Comparison of ENCODE assay signal across 8 cellular contexts in the genomic region with DNA sequence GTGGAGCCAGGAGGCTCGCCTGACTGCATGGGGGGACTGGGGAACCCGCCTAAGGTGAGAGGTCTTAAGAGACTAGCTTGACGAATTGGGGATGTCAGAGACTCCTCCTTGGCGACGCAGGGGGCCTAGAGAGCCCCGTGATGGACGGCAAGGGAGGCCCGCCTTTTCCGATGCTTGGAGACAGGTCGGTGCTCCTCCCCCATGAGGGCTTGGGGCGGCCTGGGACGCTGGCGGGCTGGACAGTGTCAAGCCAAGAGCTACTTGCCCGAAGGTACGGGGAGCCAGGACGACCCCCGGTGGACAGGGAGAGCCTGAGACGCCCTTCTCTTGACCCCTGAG. TPM values are rescaled to one million over a fixed set of nuclear protein-coding genes. Genes with fewer than 3 reads are reported as not detected.
DNase-seq lines count a peak whose midpoint lies in the region; ATAC-seq and TF ChIP-seq lines count a peak whose summit lies in the region.

No MANE protein-coding gene starts in this region.

- peaks cover 41% of the 10 kb centered on the region for H3K4me1 Mint-ChIP-seq in activated T-cell treated with anti-CD3 and anti-CD28 coated beads, Interleukin-2, amount 50 U/mL, for 24 hours (ENCODE audit: low read depth)

- H3K27ac Mint-ChIP-seq in activated T-cell treated with anti-CD3 and anti-CD28 coated beads, Interleukin-2, amount 50 U/mL, for 24 hours = peak overlapping the region; percentile 93

- ATAC-seq in GM21619 (IDR thresholded peaks at IDR 0.05; ENCODE audit: unreplicated experiment) = peak; percentile 28

- H3K4me3 ChIP-seq in Jurkat, Clone E6-1 (ENCODE audit: low read length) = peak overlapping the region; percentile 81
- H3K4me3 ChIP-seq in fibroblast of the aortic adventitia (ENCODE audit: low read depth, low read length) (peak overlapping the region; percentile 94), neutrophil (ENCODE audit: low read depth in 1 of 2, low read length in 1 of 2) (peak overlapping the region; percentile 87 to 90)

- no peaks in the 10 kb centered on the region for H3K27me3 Mint-ChIP-seq in activated T-cell treated with anti-CD3 and anti-CD28 coated beads, Interleukin-2, amount 50 U/mL, for 24 hours

- H3K9me3 ChIP-seq in neutrophil = no peaks in the 10 kb centered on the region

- no peaks in the 10 kb centered on the region for H3K9me3 Mint-ChIP-seq in activated T-cell treated with anti-CD3 and anti-CD28 coated beads, Interleukin-2, amount 50 U/mL, for 24 hours

- peaks cover 27 to 28% of the 10 kb centered on the region in 2 experiments for H3K4me1 ChIP-seq in neutrophil (ENCODE audit: control insufficient read depth in 1 of 2, insufficient read depth in 1 of 2, low read depth in 1 of 2, low read length in 1 of 2)

- peaks cover 4% of the 10 kb centered on the region for H3K36me3 ChIP-seq in neutrophil

- peak overlapping the region; percentile 89 for H3K27ac ChIP-seq in neutrophil

- H3K36me3 Mint-ChIP-seq in activated T-cell treated with anti-CD3 and anti-CD28 coated beads, Interleukin-2, amount 50 U/mL, for 24 hours (ENCODE audit: low read depth) = peaks cover 42% of the 10 kb centered on the region

- no peak for TF ChIP-seq CTCF in fibroblast of the aortic adventitia (IDR thresholded peaks at IDR 0.05; ENCODE audit: insufficient read depth, low read length)
- TF ChIP-seq CTCF in neutrophil (IDR thresholded peaks at IDR 0.05) = no peak

- H3K27me3 ChIP-seq in neutrophil = peaks cover 9% of the 10 kb centered on the region

- DNase-seq in DMS 273 (lab: John Stamatoyannopoulos, UW; ENCODE audit: unreplicated experiment) (peak; percentile 83), DMS 273 treated with DMSO at 0.1 percent for 48 hours (lab: John Stamatoyannopoulos, UW) (no peak), fibroblast of the aortic adventitia (ENCODE audit: low read depth) (peak; percentile 25), foreskin melanocyte (no peak)
- DNase-seq in Jurkat, Clone E6-1 (ENCODE audit: low read depth, low spot score) = no peak
- DNase-seq in activated T-cell treated with anti-CD3 and anti-CD28 coated beads, Interleukin-2, amount 50 U/mL, for 24 hours = no peak

- peak overlapping the region; percentile 95 for H3K4me3 Mint-ChIP-seq in activated T-cell treated with anti-CD3 and anti-CD28 coated beads, Interleukin-2, amount 50 U/mL, for 24 hours

RNA-seq across cellular contexts. Expression of a gene that starts 0.6 kb away (rescaled TPM):
- 17.9 TPM for polyA plus RNA-seq in Jurkat, Clone E6-1 (2012; ENCODE audit: insufficient read depth, insufficient read length)
- 12.7 and 38.7 TPM in 2 replicates for total RNA-seq in fibroblast of the aortic adventitia (ENCODE audit: low replicate concordance)

RNA-seq across cellular contexts. Expression of a gene that starts 13.0 kb away (rescaled TPM):
- 1.9 TPM for polyA plus RNA-seq in Jurkat, Clone E6-1 (2012; ENCODE audit: insufficient read depth, insufficient read length)
- total RNA-seq in fibroblast of the aortic adventitia (ENCODE audit: low replicate concordance) = not detected in 2 replicates

RNA-seq across cellular contexts. Expression of a gene that starts 18.4 kb away (rescaled TPM):
- 43.5 TPM for polyA plus RNA-seq in Jurkat, Clone E6-1 (2012; ENCODE audit: insufficient read depth, insufficient read length)
- 14.2 and 15.5 TPM in 2 replicates for total RNA-seq in fibroblast of the aortic adventitia (ENCODE audit: low replicate concordance)

RNA-seq across cellular contexts. Expression of a gene that starts 37.0 kb away (rescaled TPM):
- 5.3 TPM for polyA plus RNA-seq in Jurkat, Clone E6-1 (2012; ENCODE audit: insufficient read depth, insufficient read length)
- total RNA-seq in fibroblast of the aortic adventitia (ENCODE audit: low replicate concordance) = 7.4 and 20.1 TPM in 2 replicates

RNA-seq across cellular contexts. Expression of a gene that starts 58.5 kb away (rescaled TPM):
- polyA plus RNA-seq in Jurkat, Clone E6-1 (2012; ENCODE audit: insufficient read depth, insufficient read length) = 9.8 TPM
- 2.5 and 4.1 TPM in 2 replicates for total RNA-seq in fibroblast of the aortic adventitia (ENCODE audit: low replicate concordance)

Comparison
In these comparisons a context has a peak if more than half of its experiments do, and no peak if none do; other contexts are left out.
1. DNase-seq: peak in DMS 273 (single experiment) and fibroblast of the aortic adventitia (single experiment); none in DMS 273 treated with DMSO at 0.1 percent for 48 hours (single experiment), Jurkat, Clone E6-1 (single experiment), activated T-cell treated with anti-CD3 and anti-CD28 coated beads, Interleukin-2, amount 50 U/mL, for 24 hours (single experiment) and foreskin melanocyte (single experiment).
2. Peak in every context shown above with its lines, with median percentiles within 50 percentile points of each other: H3K4me3 ChIP-seq.